Comparison of ENCODE assay signal across 1 cellular context in genomic region chr12:4985820-4986219, GRCh38.
TF ChIP-seq lines count a peak whose summit lies in the region.

No MANE protein-coding gene starts in this region.

TF ChIP-seq in GM12878, 131 proteins besides CTCF, POLR2A, EP300 and RAD21 (continued from another document):
- TF ChIP-seq HSF1 (IDR thresholded peaks at IDR 0.05; ENCODE audit: low read depth, low read length): no peak
